ENCODE assay signal across 29 cellular contexts in the genomic region with DNA sequence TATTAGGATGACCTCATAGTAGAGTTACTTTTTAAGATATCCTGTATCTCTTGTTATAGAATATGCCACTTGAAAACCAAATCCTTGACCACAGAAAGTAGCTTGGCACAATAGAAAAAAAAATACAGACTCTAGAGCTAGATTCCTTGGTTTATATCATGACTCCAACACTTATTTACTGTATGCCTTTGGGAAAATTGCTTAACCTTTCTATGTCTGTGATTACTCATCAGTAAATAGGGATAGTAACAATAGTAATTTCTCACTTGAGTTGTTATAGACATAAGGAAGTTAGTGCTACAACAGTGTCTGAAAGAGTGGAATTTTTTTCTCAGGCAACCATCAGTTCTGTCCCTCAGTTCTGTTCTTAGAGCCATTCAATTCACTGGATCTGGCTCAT.
A peak's percentile ranks its signal among the peaks of the same experiment; 100 is the strongest.
DNase-seq lines count a peak whose midpoint lies in the region; ATAC-seq and TF ChIP-seq lines count a peak whose summit lies in the region.
"Had no signal": no experiment of that assay in that cellular context is flagged by ENCODE, and none has a peak within 500 bp of the region (broad histone marks: within the 10 kb centered on the region; RNA-seq: fewer than 3 reads in every experiment).

No MANE protein-coding gene starts in this region.

- H3K4me1 ChIP-seq in breast epithelium (no peaks in the 10 kb centered on the region), upper lobe of left lung (no peaks in the 10 kb centered on the region)
- H3K4me1 ChIP-seq: gastrocnemius medialis, prostate gland, suprapubic skin had no signal

- H3K4me3 Mint-ChIP-seq in MCF 10A (ENCODE audit: unreplicated experiment) = no peak overlapping the region
- H3K4me3 Mint-ChIP-seq: activated CD8-positive, alpha-beta memory T cell treated with anti-CD3 and anti-CD28 coated beads, Interleukin-2, amount 10 ng/mL, durations not matched to agents 7 days and 5 days; CD4-positive, alpha-beta memory T cell; stimulated activated naive B cell treated with anti-CD40 and anti-IgM and Interleukin-4, amounts not matched to agents 10 μg/mL and 1 μg/mL and 100 μg/mL, for 72 hours had no signal

- H3K9me3 ChIP-seq in breast epithelium (no peaks in the 10 kb centered on the region), upper lobe of left lung (no peaks in the 10 kb centered on the region)
- H3K9me3 ChIP-seq: gastrocnemius medialis, prostate gland, sigmoid colon, suprapubic skin had no signal

- no peak for ATAC-seq in GM21723 (IDR thresholded peaks at IDR 0.05; ENCODE audit: unreplicated experiment)
- ATAC-seq in upper lobe of left lung (ENCODE audit: low FRiP score in 2 of 2) = no peak
- ATAC-seq: activated CD8-positive, alpha-beta memory T cell treated with anti-CD3 and anti-CD28 coated beads, Interleukin-2, amount 10 ng/mL, durations not matched to agents 7 days and 5 days; gastrocnemius medialis; stimulated activated naive B cell treated with anti-CD40 and anti-IgM and Interleukin-4, amounts not matched to agents 10 μg/mL and 1 μg/mL and 100 μg/mL, for 72 hours had no signal

- DNase-seq in MCF 10A (ENCODE audit: unreplicated experiment) (peak; percentile 20), breast epithelium (ENCODE audit: low spot score in 2 of 2) (no peak), amniotic epithelial cell (ENCODE audit: low read depth) (peak; percentile 47), kidney glomerular epithelial cell (lab: John Stamatoyannopoulos, UW) (peak; percentile 69), upper lobe of left lung (no peak), NCI-H1048 (lab: John Stamatoyannopoulos, UW) (no peak), HuH-7 (ENCODE audit: low spot score) (no peak)
- DNase-seq: 8988T; activated CD4-positive, CD25-positive, alpha-beta regulatory T cell; activated CD8-positive, alpha-beta memory T cell treated with anti-CD3 and anti-CD28 coated beads, Interleukin-2, amount 10 ng/mL, durations not matched to agents 7 days and 5 days; activated naive CD4-positive, alpha-beta T cell; activated T-cell treated with anti-CD3 and anti-CD28 coated beads, Interleukin-2, amount 50 U/mL, for 48 hours; brain microvascular endothelial cell; CD4-positive, alpha-beta memory T cell; effector CD8-positive, alpha-beta T cell; gastrocnemius medialis; GDM1; mesendoderm; NCI-H1436 treated with DMSO at 0.1 percent for 48 hours; NCI-H2171; NCI-H524; Right ventricle myocardium superior; sigmoid colon; stimulated activated CD4-positive, alpha-beta T cell treated with anti-CD3 and anti-CD28 coated beads, Interleukin-15, amount 100 ng/mL, for 24 hours; stimulated activated naive B cell treated with anti-CD40 and anti-IgM and Interleukin-4, amounts not matched to agents 10 μg/mL and 1 μg/mL and 100 μg/mL, for 72 hours had no signal

- H3K27ac ChIP-seq in breast epithelium = no peak overlapping the region
- no peak overlapping the region for H3K27ac ChIP-seq in upper lobe of left lung
- H3K27ac ChIP-seq: brain microvascular endothelial cell, gastrocnemius medialis, KMS-11, prostate gland, sigmoid colon, suprapubic skin had no signal

- intact Hi-C loops in MCF 10A (cut with micrococcal nuclease) (no loop called here), breast epithelium (cut with DNase I; ENCODE audit: low total_unique reads) (no loop called here)

- no peak for TF ChIP-seq POLR2A in breast epithelium (IDR thresholded peaks at IDR 0.05)
- TF ChIP-seq POLR2A in upper lobe of left lung (IDR thresholded peaks at IDR 0.05) = no peak

- no peaks in the 10 kb centered on the region for H3K36me3 ChIP-seq in breast epithelium
- no peaks in the 10 kb centered on the region for H3K36me3 ChIP-seq in upper lobe of left lung
- H3K36me3 ChIP-seq: brain microvascular endothelial cell, gastrocnemius medialis, prostate gland, sigmoid colon, suprapubic skin had no signal

- TF ChIP-seq EP300 in upper lobe of left lung (IDR thresholded peaks at IDR 0.05) = no peak

- H3K4me3 ChIP-seq in breast epithelium = no peak overlapping the region
- no peak overlapping the region for H3K4me3 ChIP-seq in upper lobe of left lung
- H3K4me3 ChIP-seq: gastrocnemius medialis, prostate gland, sigmoid colon, suprapubic skin had no signal

- no TSS peak for BruUV-seq in MCF 10A (replicated peaks; lab: Mats Ljungman, UMichigan)

- POLR2A ChIA-PET in MCF 10A (lab: Yijun Ruan, JAX) = no interaction called here

- CTCF ChIA-PET in MCF 10A (lab: Yijun Ruan, JAX) = no interaction called here

- no peaks in the 10 kb centered on the region for H3K36me3 Mint-ChIP-seq in MCF 10A (ENCODE audit: insufficient read depth, unreplicated experiment)
- H3K36me3 Mint-ChIP-seq: activated CD8-positive, alpha-beta memory T cell treated with anti-CD3 and anti-CD28 coated beads, Interleukin-2, amount 10 ng/mL, durations not matched to agents 7 days and 5 days; CD4-positive, alpha-beta memory T cell; stimulated activated naive B cell treated with anti-CD40 and anti-IgM and Interleukin-4, amounts not matched to agents 10 μg/mL and 1 μg/mL and 100 μg/mL, for 72 hours had no signal

- TF ChIP-seq CTCF in MCF 10A (IDR thresholded peaks at IDR 0.05; ENCODE audit: unreplicated experiment) (no peak), breast epithelium (IDR thresholded peaks at IDR 0.05) (no peak), upper lobe of left lung (IDR thresholded peaks at IDR 0.05) (no peak)

- no peaks in the 10 kb centered on the region for H3K9me3 Mint-ChIP-seq in MCF 10A (ENCODE audit: unreplicated experiment)
- H3K9me3 Mint-ChIP-seq: CD4-positive, alpha-beta memory T cell; stimulated activated naive B cell treated with anti-CD40 and anti-IgM and Interleukin-4, amounts not matched to agents 10 μg/mL and 1 μg/mL and 100 μg/mL, for 72 hours had no signal

- H3K4me1 Mint-ChIP-seq in MCF 10A (ENCODE audit: insufficient read depth, unreplicated experiment) = no peaks in the 10 kb centered on the region
- H3K4me1 Mint-ChIP-seq: activated CD8-positive, alpha-beta memory T cell treated with anti-CD3 and anti-CD28 coated beads, Interleukin-2, amount 10 ng/mL, durations not matched to agents 7 days and 5 days; CD4-positive, alpha-beta memory T cell; stimulated activated naive B cell treated with anti-CD40 and anti-IgM and Interleukin-4, amounts not matched to agents 10 μg/mL and 1 μg/mL and 100 μg/mL, for 72 hours had no signal

- H3K27me3 Mint-ChIP-seq in MCF 10A (ENCODE audit: insufficient read depth, unreplicated experiment) = no peaks in the 10 kb centered on the region
- H3K27me3 Mint-ChIP-seq: activated CD8-positive, alpha-beta memory T cell treated with anti-CD3 and anti-CD28 coated beads, Interleukin-2, amount 10 ng/mL, durations not matched to agents 7 days and 5 days; CD4-positive, alpha-beta memory T cell; stimulated activated naive B cell treated with anti-CD40 and anti-IgM and Interleukin-4, amounts not matched to agents 10 μg/mL and 1 μg/mL and 100 μg/mL, for 72 hours had no signal

- no peak overlapping the region for H3K27ac Mint-ChIP-seq in MCF 10A (ENCODE audit: low read depth, unreplicated experiment)
- H3K27ac Mint-ChIP-seq: activated CD8-positive, alpha-beta memory T cell treated with anti-CD3 and anti-CD28 coated beads, Interleukin-2, amount 10 ng/mL, durations not matched to agents 7 days and 5 days; stimulated activated naive B cell treated with anti-CD40 and anti-IgM and Interleukin-4, amounts not matched to agents 10 μg/mL and 1 μg/mL and 100 μg/mL, for 72 hours had no signal

- H3K27me3 ChIP-seq in breast epithelium (no peaks in the 10 kb centered on the region), upper lobe of left lung (no peaks in the 10 kb centered on the region)
- H3K27me3 ChIP-seq: brain microvascular endothelial cell, gastrocnemius medialis, sigmoid colon, suprapubic skin had no signal

Comparison
In these comparisons a context has a peak if more than half of its experiments do, and no peak if none do; other contexts are left out.
1. DNase-seq: peak in MCF 10A (single experiment), amniotic epithelial cell (single experiment) and kidney glomerular epithelial cell (single experiment); none in breast epithelium (0 of 2), upper lobe of left lung (0 of 2), NCI-H1048 (single experiment) and HuH-7 (single experiment).